In genomic region chr13:98536729-98537128, GRCh38 we compare ENCODE assay signal across 22 cellular contexts. TPM values are rescaled to one million over a fixed set of nuclear protein-coding genes. Genes with fewer than 3 reads are reported as not detected.
DNase-seq lines count a peak whose midpoint lies in the region; ATAC-seq, FAIRE-seq and TF ChIP-seq lines count a peak whose summit lies in the region.
"Had no signal": no experiment of that assay in that cellular context is flagged by ENCODE, and none has a peak within 500 bp of the region (broad histone marks: within the 10 kb centered on the region; RNA-seq: fewer than 3 reads in every experiment).

No MANE protein-coding gene starts in this region.

- TF ChIP-seq POLR2A in suprapubic skin (IDR thresholded peaks at IDR 0.05), result no peak

- H3K36me3 Mint-ChIP-seq in activated T-cell treated with anti-CD3 and anti-CD28 coated beads, Interleukin-2, amount 50 U/mL, for 24 hours (ENCODE audit: low read depth), result peaks cover 77% of the 10 kb centered on the region
- H3K36me3 Mint-ChIP-seq in T-helper 17 cell (ENCODE audit: low read depth), result peaks cover 7% of the 10 kb centered on the region

- no peak for TF ChIP-seq CTCF in kidney (IDR thresholded peaks at IDR 0.05; ENCODE audit: borderline replicate concordance, extremely low read depth, insufficient read depth)
- TF ChIP-seq CTCF in suprapubic skin (IDR thresholded peaks at IDR 0.05), result no peak

- H3K36me3 ChIP-seq in kidney (ENCODE audit: control insufficient read depth in 1 of 2, insufficient read depth in 2 of 2, low read length in 2 of 2) (no peaks in the 10 kb centered on the region), suprapubic skin (no peaks in the 10 kb centered on the region)
- H3K36me3 ChIP-seq: prostate gland, transverse colon had no signal

- no peaks in the 10 kb centered on the region for H3K9me3 ChIP-seq in T-helper 17 cell (ENCODE audit: control insufficient read depth, low read length, poor library complexity, severe bottlenecking)
- no peaks in the 10 kb centered on the region for H3K9me3 ChIP-seq in kidney (ENCODE audit: control insufficient read depth in 1 of 2, low read length in 2 of 2)
- H3K9me3 ChIP-seq in suprapubic skin, result no peaks in the 10 kb centered on the region
- H3K9me3 ChIP-seq: prostate gland, SJSA1, transverse colon had no signal

- H3K27me3 Mint-ChIP-seq in activated T-cell treated with anti-CD3 and anti-CD28 coated beads, Interleukin-2, amount 50 U/mL, for 24 hours, result no peaks in the 10 kb centered on the region
- no peaks in the 10 kb centered on the region for H3K27me3 Mint-ChIP-seq in T-helper 17 cell

- DNase-seq in activated T-cell treated with anti-CD3 and anti-CD28 coated beads, Interleukin-2, amount 50 U/mL, for 24 hours, result no peak
- DNase-seq in activated T-cell treated with anti-CD3 and anti-CD28 coated beads for 4 hours (no peak), T-helper 17 cell (no peak), kidney (no peak), suprapubic skin (ENCODE audit: low spot score in 2 of 2) (no peak), SW 1271 (lab: John Stamatoyannopoulos, UW) (no peak), NK-92 (lab: John Stamatoyannopoulos, UW; ENCODE audit: unreplicated experiment) (no peak)
- DNase-seq: activated CD8-positive, alpha-beta memory T cell treated with anti-CD3 and anti-CD28 coated beads for 24 hours; COR-L47; GF-D8; islet precursor cell; MM.1S; NCI-H2081 treated with DMSO at 0.1 percent for 48 hours; NK-92 treated with Interleukin-12 subunit alpha and Interleukin-12 subunit beta, amount 100 ng/mL, for 24 hours; transverse colon had no signal

- TF ChIP-seq EP300 in suprapubic skin (IDR thresholded peaks at IDR 0.05), result no peak

- H3K4me3 ChIP-seq in kidney (ENCODE audit: low read length in 2 of 2) (no peak overlapping the region), suprapubic skin (no peak overlapping the region)
- H3K4me3 ChIP-seq: prostate gland, SJSA1, transverse colon had no signal

- intact Hi-C loops in kidney (cut with DNase I), result no loop called here

- peak overlapping the region; percentile 79 for H3K27ac Mint-ChIP-seq in activated T-cell treated with anti-CD3 and anti-CD28 coated beads, Interleukin-2, amount 50 U/mL, for 24 hours
- H3K27ac Mint-ChIP-seq in T-helper 17 cell, result peak overlapping the region; percentile 98

- no peak overlapping the region for H3K9ac ChIP-seq in kidney (ENCODE audit: low read length in 2 of 2)

- no peaks in the 10 kb centered on the region for H3K9me3 Mint-ChIP-seq in activated T-cell treated with anti-CD3 and anti-CD28 coated beads, Interleukin-2, amount 50 U/mL, for 24 hours

- WGBS in suprapubic skin, result 81% methylated on average over 14 of the region's 14 CpGs

- H3K4me3 Mint-ChIP-seq in activated T-cell treated with anti-CD3 and anti-CD28 coated beads, Interleukin-2, amount 50 U/mL, for 24 hours, result no peak overlapping the region
- peak overlapping the region; percentile 69 for H3K4me3 Mint-ChIP-seq in T-helper 17 cell

- peak overlapping the region; percentile 30 to 36 for H3K27ac ChIP-seq in kidney (ENCODE audit: low read depth in 2 of 2, low read length in 2 of 2)
- peak overlapping the region; percentile 34 for H3K27ac ChIP-seq in suprapubic skin
- H3K27ac ChIP-seq: prostate gland, SJSA1, transverse colon had no signal

- ATAC-seq in T-helper 17 cell (no peak), GM18519 (IDR thresholded peaks at IDR 0.05; ENCODE audit: low FRiP score, unreplicated experiment) (no peak)

- H3K4me1 Mint-ChIP-seq in activated T-cell treated with anti-CD3 and anti-CD28 coated beads, Interleukin-2, amount 50 U/mL, for 24 hours (ENCODE audit: low read depth), result peaks cover 93% of the 10 kb centered on the region
- peaks cover 78% of the 10 kb centered on the region for H3K4me1 Mint-ChIP-seq in T-helper 17 cell

- no peak for FAIRE-seq in kidney (lab: Jason Lieb, UNC)
- FAIRE-seq: A204.1, endothelial cell of umbilical vein, GM19239, HTR-8/SVneo had no signal

- H3K27me3 ChIP-seq in suprapubic skin, result no peaks in the 10 kb centered on the region
- H3K27me3 ChIP-seq: SJSA1, transverse colon had no signal

- H3K4me1 ChIP-seq in kidney (ENCODE audit: control insufficient read depth in 1 of 2, insufficient read depth in 1 of 2, low read depth in 1 of 2, low read length in 2 of 2), result peaks cover 47 to 58% of the 10 kb centered on the region in 2 donors
- H3K4me1 ChIP-seq in suprapubic skin, result peaks cover 89% of the 10 kb centered on the region

RNA-seq across cellular contexts. Expression of gene STK24, which starts 40.2 kb away (rescaled TPM):
- 100 to 1,000 TPM; 134 to 163 TPM for total RNA-seq in T-helper 17 cell
- 122 TPM for total RNA-seq in kidney
- polyA plus RNA-seq in kidney (ENCODE audit: insufficient read depth, low read depth, low replicate concordance), result 56.7 TPM
- total RNA-seq in suprapubic skin, result 100 to 1,000 TPM; 132 to 200 (median 176) TPM
